Comparison of ENCODE assay signal across 1 cellular context in the genomic region with DNA sequence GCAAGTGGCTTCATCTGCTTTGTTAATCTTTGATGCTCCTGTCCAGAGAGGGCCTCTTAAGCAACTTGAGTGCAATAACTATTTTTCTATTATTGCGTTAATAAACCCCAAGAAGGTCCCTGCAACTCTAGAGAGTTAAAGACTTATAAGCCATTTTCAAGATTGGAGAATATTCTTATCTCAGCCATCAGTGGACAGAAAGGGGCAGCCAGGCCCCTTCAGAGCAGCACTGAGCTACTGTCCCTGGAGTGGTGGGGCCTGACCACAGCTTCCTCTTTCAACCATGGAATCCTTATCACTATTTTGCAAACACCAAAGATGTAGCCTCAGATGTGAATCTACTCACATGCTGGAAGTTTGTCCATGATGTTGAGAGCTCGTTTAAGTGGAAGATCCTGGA.
TF ChIP-seq lines count a peak whose summit lies in the region.

No MANE protein-coding gene starts in this region.

TF ChIP-seq in K562, 482 proteins besides CTCF, POLR2A, EP300 and RAD21 (continued from another document and continues in another):
- TF ChIP-seq, protein P1, sequence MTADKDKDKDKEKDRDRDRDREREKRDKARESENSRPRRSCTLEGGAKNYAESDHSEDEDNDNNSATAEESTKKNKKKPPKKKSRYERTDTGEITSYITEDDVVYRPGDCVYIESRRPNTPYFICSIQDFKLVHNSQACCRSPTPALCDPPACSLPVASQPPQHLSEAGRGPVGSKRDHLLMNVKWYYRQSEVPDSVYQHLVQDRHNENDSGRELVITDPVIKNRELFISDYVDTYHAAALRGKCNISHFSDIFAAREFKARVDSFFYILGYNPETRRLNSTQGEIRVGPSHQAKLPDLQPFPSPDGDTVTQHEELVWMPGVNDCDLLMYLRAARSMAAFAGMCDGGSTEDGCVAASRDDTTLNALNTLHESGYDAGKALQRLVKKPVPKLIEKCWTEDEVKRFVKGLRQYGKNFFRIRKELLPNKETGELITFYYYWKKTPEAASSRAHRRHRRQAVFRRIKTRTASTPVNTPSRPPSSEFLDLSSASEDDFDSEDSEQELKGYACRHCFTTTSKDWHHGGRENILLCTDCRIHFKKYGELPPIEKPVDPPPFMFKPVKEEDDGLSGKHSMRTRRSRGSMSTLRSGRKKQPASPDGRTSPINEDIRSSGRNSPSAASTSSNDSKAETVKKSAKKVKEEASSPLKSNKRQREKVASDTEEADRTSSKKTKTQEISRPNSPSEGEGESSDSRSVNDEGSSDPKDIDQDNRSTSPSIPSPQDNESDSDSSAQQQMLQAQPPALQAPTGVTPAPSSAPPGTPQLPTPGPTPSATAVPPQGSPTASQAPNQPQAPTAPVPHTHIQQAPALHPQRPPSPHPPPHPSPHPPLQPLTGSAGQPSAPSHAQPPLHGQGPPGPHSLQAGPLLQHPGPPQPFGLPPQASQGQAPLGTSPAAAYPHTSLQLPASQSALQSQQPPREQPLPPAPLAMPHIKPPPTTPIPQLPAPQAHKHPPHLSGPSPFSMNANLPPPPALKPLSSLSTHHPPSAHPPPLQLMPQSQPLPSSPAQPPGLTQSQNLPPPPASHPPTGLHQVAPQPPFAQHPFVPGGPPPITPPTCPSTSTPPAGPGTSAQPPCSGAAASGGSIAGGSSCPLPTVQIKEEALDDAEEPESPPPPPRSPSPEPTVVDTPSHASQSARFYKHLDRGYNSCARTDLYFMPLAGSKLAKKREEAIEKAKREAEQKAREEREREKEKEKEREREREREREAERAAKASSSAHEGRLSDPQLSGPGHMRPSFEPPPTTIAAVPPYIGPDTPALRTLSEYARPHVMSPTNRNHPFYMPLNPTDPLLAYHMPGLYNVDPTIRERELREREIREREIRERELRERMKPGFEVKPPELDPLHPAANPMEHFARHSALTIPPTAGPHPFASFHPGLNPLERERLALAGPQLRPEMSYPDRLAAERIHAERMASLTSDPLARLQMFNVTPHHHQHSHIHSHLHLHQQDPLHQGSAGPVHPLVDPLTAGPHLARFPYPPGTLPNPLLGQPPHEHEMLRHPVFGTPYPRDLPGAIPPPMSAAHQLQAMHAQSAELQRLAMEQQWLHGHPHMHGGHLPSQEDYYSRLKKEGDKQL (CRISPR knock-in tag; IDR thresholded peaks at IDR 0.05; ENCODE audit: borderline replicate concordance), result no peak
- TF ChIP-seq ARID1B (IDR thresholded peaks at IDR 0.05) (peak; percentile 85), MTF1 (CRISPR knock-in tag; IDR thresholded peaks at IDR 0.05; ENCODE audit: borderline replicate concordance) (no peak), TRIM24 (IDR thresholded peaks at IDR 0.05) (no peak), PHF21A (IDR thresholded peaks at IDR 0.05; ENCODE audit: borderline replicate concordance, low read depth) (no peak), IRF2 (CRISPR knock-in tag; IDR thresholded peaks at IDR 0.05) (no peak), ZBTB17 (CRISPR knock-in tag; IDR thresholded peaks at IDR 0.05) (peak; percentile 50; the same call in 1 of the 2 replicates), SMARCA4 (IDR thresholded peaks at IDR 0.05) (peak; percentile 75; the same call in 1 of the 2 replicates), ZZZ3 (IDR thresholded peaks at IDR 0.05) (no peak), NONO (IDR thresholded peaks at IDR 0.05; ENCODE audit: low read depth in 2 of 2, low read length in 1 of 2) (no peak), EHMT2 (IDR thresholded peaks at IDR 0.05) (no peak), ZNF644 (tag; IDR thresholded peaks at IDR 0.05; ENCODE audit: low read depth) (peak; percentile 57; the same call in 1 of the 2 replicates), TEAD2 (tag; IDR thresholded peaks at IDR 0.05) (no peak), ESRRA (IDR thresholded peaks at IDR 0.05; ENCODE audit: borderline replicate concordance, low read depth) (peak; percentile 93; the same call in 1 of the 2 replicates), WHSC1 (IDR thresholded peaks at IDR 0.05; ENCODE audit: low read length) (no peak), SMARCE1 (IDR thresholded peaks at IDR 0.05) (peak; percentile 96; the same call in 1 of the 2 replicates), U2AF1 (optimal IDR thresholded peaks at IDR 0.05; ENCODE audit: low read depth, low read length) (no peak), MYC (IDR thresholded peaks at IDR 0.05; ENCODE audit: low read depth, low read length) (peak; percentile 34; the same call in 1 of the 2 replicates), MYC (CRISPR knock-in tag; IDR thresholded peaks at IDR 0.05; ENCODE audit: borderline replicate concordance, low read depth) (no peak), NFE2L1 (tag; IDR thresholded peaks at IDR 0.05; ENCODE audit: borderline replicate concordance, low read depth) (no peak), BHLHE40 (IDR thresholded peaks at IDR 0.05; ENCODE audit: low read length) (peak; percentile 90), NR3C1 (CRISPR knock-in tag; IDR thresholded peaks at IDR 0.05) (no peak), ZEB2 (IDR thresholded peaks at IDR 0.05) (peak; percentile 33; the same call in 1 of the 2 replicates), POLR2B (IDR thresholded peaks at IDR 0.05; ENCODE audit: low read depth, partially characterized antibody) (no peak), ZNF212 (CRISPR knock-in tag; IDR thresholded peaks at IDR 0.05) (no peak), BRD9 (IDR thresholded peaks at IDR 0.05; ENCODE audit: low read depth, partially characterized antibody) (no peak), RNF2 (IDR thresholded peaks at IDR 0.05) (peak; percentile 91; the same call in 1 of the 2 replicates), CBFA2T3 (IDR thresholded peaks at IDR 0.05) (peak; percentile 65), PRMT5 (CRISPR knock-in tag; IDR thresholded peaks at IDR 0.05) (no peak), EZH2 (IDR thresholded peaks at IDR 0.05; ENCODE audit: borderline replicate concordance, low read depth, low read length) (no peak), ZNF696 (CRISPR knock-in tag; conservative IDR thresholded peaks at IDR 0.05) (no peak), JUNB (CRISPR knock-in tag; conservative IDR thresholded peaks at IDR 0.05) (no peak), MCM7 (IDR thresholded peaks at IDR 0.05) (no peak), JUND (IDR thresholded peaks at IDR 0.05; ENCODE audit: borderline replicate concordance, low read depth, low read length) (peak; percentile 64), JUND (tag; IDR thresholded peaks at IDR 0.05; ENCODE audit: borderline replicate concordance, low read depth, low read length) (peak; percentile 51; the same call in 1 of the 3 replicates), SMAD2 (IDR thresholded peaks at IDR 0.05; ENCODE audit: low read depth, low read length) (no peak), ARHGAP35 (IDR thresholded peaks at IDR 0.05; ENCODE audit: partially characterized antibody) (no peak)
- TF ChIP-seq, protein P2, sequence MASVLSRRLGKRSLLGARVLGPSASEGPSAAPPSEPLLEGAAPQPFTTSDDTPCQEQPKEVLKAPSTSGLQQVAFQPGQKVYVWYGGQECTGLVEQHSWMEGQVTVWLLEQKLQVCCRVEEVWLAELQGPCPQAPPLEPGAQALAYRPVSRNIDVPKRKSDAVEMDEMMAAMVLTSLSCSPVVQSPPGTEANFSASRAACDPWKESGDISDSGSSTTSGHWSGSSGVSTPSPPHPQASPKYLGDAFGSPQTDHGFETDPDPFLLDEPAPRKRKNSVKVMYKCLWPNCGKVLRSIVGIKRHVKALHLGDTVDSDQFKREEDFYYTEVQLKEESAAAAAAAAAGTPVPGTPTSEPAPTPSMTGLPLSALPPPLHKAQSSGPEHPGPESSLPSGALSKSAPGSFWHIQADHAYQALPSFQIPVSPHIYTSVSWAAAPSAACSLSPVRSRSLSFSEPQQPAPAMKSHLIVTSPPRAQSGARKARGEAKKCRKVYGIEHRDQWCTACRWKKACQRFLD (CRISPR knock-in tag; IDR thresholded peaks at IDR 0.05), result 0 out of 2 replicates have a peak, but pooled peaks have one; percentile 49
- TF ChIP-seq, protein P3, sequence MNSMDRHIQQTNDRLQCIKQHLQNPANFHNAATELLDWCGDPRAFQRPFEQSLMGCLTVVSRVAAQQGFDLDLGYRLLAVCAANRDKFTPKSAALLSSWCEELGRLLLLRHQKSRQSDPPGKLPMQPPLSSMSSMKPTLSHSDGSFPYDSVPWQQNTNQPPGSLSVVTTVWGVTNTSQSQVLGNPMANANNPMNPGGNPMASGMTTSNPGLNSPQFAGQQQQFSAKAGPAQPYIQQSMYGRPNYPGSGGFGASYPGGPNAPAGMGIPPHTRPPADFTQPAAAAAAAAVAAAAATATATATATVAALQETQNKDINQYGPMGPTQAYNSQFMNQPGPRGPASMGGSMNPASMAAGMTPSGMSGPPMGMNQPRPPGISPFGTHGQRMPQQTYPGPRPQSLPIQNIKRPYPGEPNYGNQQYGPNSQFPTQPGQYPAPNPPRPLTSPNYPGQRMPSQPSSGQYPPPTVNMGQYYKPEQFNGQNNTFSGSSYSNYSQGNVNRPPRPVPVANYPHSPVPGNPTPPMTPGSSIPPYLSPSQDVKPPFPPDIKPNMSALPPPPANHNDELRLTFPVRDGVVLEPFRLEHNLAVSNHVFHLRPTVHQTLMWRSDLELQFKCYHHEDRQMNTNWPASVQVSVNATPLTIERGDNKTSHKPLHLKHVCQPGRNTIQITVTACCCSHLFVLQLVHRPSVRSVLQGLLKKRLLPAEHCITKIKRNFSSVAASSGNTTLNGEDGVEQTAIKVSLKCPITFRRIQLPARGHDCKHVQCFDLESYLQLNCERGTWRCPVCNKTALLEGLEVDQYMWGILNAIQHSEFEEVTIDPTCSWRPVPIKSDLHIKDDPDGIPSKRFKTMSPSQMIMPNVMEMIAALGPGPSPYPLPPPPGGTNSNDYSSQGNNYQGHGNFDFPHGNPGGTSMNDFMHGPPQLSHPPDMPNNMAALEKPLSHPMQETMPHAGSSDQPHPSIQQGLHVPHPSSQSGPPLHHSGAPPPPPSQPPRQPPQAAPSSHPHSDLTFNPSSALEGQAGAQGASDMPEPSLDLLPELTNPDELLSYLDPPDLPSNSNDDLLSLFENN (IDR thresholded peaks at IDR 0.05; ENCODE audit: low read depth in 2 of 2, low read length in 2 of 2), result 0 out of 4 replicates have a peak, but pooled peaks of 1 of the 2 experiments have one; percentile 29
- TF ChIP-seq, protein P4, sequence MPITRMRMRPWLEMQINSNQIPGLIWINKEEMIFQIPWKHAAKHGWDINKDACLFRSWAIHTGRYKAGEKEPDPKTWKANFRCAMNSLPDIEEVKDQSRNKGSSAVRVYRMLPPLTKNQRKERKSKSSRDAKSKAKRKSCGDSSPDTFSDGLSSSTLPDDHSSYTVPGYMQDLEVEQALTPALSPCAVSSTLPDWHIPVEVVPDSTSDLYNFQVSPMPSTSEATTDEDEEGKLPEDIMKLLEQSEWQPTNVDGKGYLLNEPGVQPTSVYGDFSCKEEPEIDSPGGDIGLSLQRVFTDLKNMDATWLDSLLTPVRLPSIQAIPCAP (CRISPR knock-in tag; IDR thresholded peaks at IDR 0.05; ENCODE audit: borderline replicate concordance), result no peak
- TF ChIP-seq, protein P5, sequence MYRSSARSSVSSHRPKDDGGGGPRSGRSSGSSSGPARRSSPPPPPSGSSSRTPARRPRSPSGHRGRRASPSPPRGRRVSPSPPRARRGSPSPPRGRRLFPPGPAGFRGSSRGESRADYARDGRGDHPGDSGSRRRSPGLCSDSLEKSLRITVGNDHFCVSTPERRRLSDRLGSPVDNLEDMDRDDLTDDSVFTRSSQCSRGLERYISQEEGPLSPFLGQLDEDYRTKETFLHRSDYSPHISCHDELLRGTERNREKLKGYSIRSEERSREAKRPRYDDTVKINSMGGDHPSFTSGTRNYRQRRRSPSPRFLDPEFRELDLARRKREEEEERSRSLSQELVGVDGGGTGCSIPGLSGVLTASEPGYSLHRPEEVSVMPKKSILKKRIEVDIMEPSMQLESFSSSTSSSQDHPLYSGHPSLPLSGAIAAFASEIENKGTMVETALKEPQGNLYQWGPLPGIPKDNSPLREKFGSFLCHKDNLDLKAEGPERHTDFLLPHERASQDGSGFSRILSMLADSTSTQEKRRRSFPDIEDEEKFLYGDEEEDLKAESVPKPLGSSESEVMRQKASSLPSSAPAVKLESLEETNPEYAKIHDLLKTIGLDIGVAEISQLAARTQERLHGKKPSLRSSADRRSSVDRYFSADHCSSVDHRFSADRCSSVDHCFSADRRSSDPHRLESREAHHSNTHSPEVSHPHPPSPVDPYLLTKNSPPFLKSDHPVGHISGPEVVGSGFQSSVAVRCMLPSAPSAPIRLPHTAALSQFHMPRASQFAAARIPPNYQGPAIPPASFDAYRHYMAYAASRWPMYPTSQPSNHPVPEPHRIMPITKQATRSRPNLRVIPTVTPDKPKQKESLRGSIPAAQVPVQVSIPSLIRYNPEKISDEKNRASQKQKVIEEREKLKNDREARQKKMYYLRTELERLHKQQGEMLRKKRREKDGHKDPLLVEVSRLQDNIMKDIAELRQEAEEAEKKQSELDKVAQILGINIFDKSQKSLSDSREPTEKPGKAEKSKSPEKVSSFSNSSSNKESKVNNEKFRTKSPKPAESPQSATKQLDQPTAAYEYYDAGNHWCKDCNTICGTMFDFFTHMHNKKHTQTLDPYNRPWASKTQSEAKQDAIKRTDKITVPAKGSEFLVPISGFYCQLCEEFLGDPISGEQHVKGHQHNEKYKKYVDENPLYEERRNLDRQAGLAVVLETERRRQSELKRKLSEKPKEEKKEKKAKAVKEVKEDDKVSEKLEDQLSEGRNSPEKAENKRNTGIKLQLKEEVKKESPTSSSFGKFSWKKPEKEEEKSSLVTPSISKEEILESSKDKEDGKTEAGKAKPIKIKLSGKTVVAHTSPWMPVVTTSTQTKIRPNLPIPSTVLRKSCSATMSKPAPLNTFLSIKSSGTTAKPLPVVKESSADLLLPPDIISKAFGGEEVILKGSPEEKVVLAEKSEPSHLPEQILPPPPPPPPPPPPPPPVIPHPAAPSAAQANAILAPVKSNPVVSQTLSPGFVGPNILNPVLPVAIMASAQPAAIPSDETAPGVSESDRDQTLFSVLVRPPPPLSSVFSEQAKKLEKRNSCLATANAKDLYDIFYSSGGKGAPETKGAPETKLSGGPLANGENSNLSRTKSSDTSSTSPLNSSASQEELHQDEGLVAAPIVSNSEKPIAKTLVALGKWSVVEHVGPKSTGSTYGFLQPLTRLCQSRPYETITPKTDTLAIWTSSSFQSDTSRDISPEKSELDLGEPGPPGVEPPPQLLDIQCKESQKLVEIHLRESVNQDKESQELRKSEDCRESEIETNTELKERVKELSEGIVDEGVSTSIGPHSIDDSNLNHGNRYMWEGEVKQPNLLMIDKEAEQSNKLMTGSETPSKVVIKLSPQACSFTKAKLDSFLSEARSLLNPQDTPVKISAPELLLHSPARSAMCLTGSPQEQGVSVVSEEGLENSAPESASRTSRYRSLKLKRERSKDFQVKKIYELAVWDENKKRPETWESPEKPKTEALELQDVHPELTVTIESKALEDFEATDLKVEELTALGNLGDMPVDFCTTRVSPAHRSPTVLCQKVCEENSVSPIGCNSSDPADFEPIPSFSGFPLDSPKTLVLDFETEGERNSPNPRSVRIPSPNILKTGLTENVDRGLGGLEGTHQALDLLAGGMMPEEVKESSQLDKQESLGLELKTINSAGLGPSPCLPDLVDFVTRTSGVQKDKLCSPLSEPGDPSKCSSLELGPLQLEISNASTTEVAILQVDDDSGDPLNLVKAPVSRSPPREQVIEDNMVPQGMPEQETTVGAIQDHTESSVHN (IDR thresholded peaks at IDR 0.05; ENCODE audit: borderline replicate concordance in 1 of 2, low read depth in 1 of 2), result no peak
- TF ChIP-seq, protein P6, sequence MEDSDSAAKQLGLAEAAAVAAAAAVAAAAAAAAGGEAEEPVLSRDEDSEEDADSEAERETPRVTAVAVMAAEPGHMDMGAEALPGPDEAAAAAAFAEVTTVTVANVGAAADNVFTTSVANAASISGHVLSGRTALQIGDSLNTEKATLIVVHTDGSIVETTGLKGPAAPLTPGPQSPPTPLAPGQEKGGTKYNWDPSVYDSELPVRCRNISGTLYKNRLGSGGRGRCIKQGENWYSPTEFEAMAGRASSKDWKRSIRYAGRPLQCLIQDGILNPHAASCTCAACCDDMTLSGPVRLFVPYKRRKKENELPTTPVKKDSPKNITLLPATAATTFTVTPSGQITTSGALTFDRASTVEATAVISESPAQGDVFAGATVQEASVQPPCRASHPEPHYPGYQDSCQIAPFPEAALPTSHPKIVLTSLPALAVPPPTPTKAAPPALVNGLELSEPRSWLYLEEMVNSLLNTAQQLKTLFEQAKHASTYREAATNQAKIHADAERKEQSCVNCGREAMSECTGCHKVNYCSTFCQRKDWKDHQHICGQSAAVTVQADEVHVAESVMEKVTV (CRISPR knock-in tag; IDR thresholded peaks at IDR 0.05), result no peak
